ENCODE assay signal across 9 cellular contexts in genomic region chr17:72510454-72511016, GRCh38.
DNase-seq lines count a peak whose midpoint lies in the region; ATAC-seq and TF ChIP-seq lines count a peak whose summit lies in the region.
"Had no signal": no experiment of that assay in that cellular context is flagged by ENCODE, and none has a peak within 500 bp of the region (broad histone marks: within the 10 kb centered on the region; RNA-seq: fewer than 3 reads in every experiment).

No MANE protein-coding gene starts in this region.

- ATAC-seq in GM18505 (IDR thresholded peaks at IDR 0.05; ENCODE audit: unreplicated experiment) (peak; percentile 87), Right ventricle myocardium inferior (no peak), Right ventricle myocardium superior (ENCODE audit: poor library complexity) (no peak)

- H3K27ac Mint-ChIP-seq in HFFc6 = peak overlapping the region; percentile 26; the same call in 1 of the 2 replicates

- H3K4me3 Mint-ChIP-seq in HFFc6 = no peak overlapping the region

- peaks cover 2% of the 10 kb centered on the region; the same call in 1 of the 2 replicates for H3K9me3 Mint-ChIP-seq in HFFc6

- intact Hi-C loops in Right ventricle myocardium inferior (cut with DNase I) = loop anchor here (10.0 kb wide), 1 partner anchor 216 kb away; no protein-coding TSS in a partner anchor
- intact Hi-C loops in Right ventricle myocardium superior (cut with DNase I) = no loop called here

- TF ChIP-seq CTCF in HFFc6 (IDR thresholded peaks at IDR 0.05) = no peak

- TF ChIP-seq POLR2A in GM18505 (IDR thresholded peaks at IDR 0.05; ENCODE audit: borderline replicate concordance, extremely low read depth, insufficient read depth, insufficient read length) = no peak

- H3K36me3 Mint-ChIP-seq in HFFc6 (ENCODE audit: low read depth) = peaks cover 4% of the 10 kb centered on the region

- no peaks in the 10 kb centered on the region; the same call in 1 of the 2 replicates for H3K27me3 Mint-ChIP-seq in HFFc6 (ENCODE audit: insufficient read depth)

- peaks cover 35% of the 10 kb centered on the region for H3K4me1 Mint-ChIP-seq in HFFc6 (ENCODE audit: low read depth)

- no peak for DNase-seq in HFFc6
- DNase-seq in MV-4-11 (lab: John Stamatoyannopoulos, UW) = peak; percentile 91
- DNase-seq in germinal center (ENCODE audit: low spot score) = peak; percentile 27
- no peak for DNase-seq in Right ventricle myocardium inferior (ENCODE audit: missing footprints)
- no peak for DNase-seq in 8988T
- no peak for DNase-seq in activated T-cell treated with anti-CD3 and anti-CD28 coated beads, Interleukin-2, amount 50 U/mL, for 1 hour
- DNase-seq in Right ventricle myocardium superior = no peak
- DNase-seq: NCI-H226 had no signal

Comparison
In these comparisons a context has a peak if more than half of its experiments do, and no peak if none do; other contexts are left out.
1. DNase-seq: peak in MV-4-11 (single experiment) and germinal center (single experiment); none in HFFc6 (single experiment), Right ventricle myocardium inferior (single experiment), 8988T (single experiment), activated T-cell treated with anti-CD3 and anti-CD28 coated beads, Interleukin-2, amount 50 U/mL, for 1 hour (single experiment) and Right ventricle myocardium superior (single experiment).